14 cellular contexts compared by ENCODE assay signal in genomic region chr1:160647329-160647720, GRCh38. TPM values are rescaled to one million over a fixed set of nuclear protein-coding genes. Genes with fewer than 3 reads are reported as not detected.
A peak's percentile ranks its signal among the peaks of the same experiment; 100 is the strongest.
DNase-seq lines count a peak whose midpoint lies in the region; ATAC-seq lines count a peak whose summit lies in the region.
"Had no signal": no experiment of that assay in that cellular context is flagged by ENCODE, and none has a peak within 500 bp of the region (broad histone marks: within the 10 kb centered on the region; RNA-seq: fewer than 3 reads in every experiment).

No MANE protein-coding gene starts in this region.

- ATAC-seq in activated CD4-positive, CD25-positive, alpha-beta regulatory T cell treated with anti-CD3 and anti-CD28 coated beads, Interleukin-2, amount 50 U/mL, for 24 hours, result peak; percentile 37 to 38
- ATAC-seq in HG02623 (IDR thresholded peaks at IDR 0.05; ENCODE audit: unreplicated experiment), result peak; percentile 5
- peak; percentile 33 to 46 for ATAC-seq in activated naive CD4-positive, alpha-beta T cell treated with anti-CD3 and anti-CD28 coated beads, Interleukin-2, amount 50 U/mL, for 72 hours
- peak; percentile 15 for ATAC-seq in stimulated activated naive CD8-positive, alpha-beta T cell treated with anti-CD3 and anti-CD28 coated beads, Interleukin-15, Interleukin-2, amounts not matched to agents 100 U/mL and 50 U/mL, for 24 hours
- no peak for ATAC-seq in GM19324 (IDR thresholded peaks at IDR 0.05; ENCODE audit: low FRiP score, unreplicated experiment)
- ATAC-seq: left cardiac atrium, Right ventricle myocardium inferior had no signal

- peaks cover 62 to 72% of the 10 kb centered on the region in 2 donors for H3K36me3 Mint-ChIP-seq in activated naive CD4-positive, alpha-beta T cell treated with anti-CD3 and anti-CD28 coated beads, Interleukin-2, amount 50 U/mL, for 72 hours

- no peaks in the 10 kb centered on the region for H3K9me3 Mint-ChIP-seq in activated naive CD4-positive, alpha-beta T cell treated with anti-CD3 and anti-CD28 coated beads, Interleukin-2, amount 50 U/mL, for 72 hours

- H3K27ac Mint-ChIP-seq in activated naive CD4-positive, alpha-beta T cell treated with anti-CD3 and anti-CD28 coated beads, Interleukin-2, amount 50 U/mL, for 72 hours, result peak overlapping the region; percentile 95 to 97

- DNase-seq in activated CD4-positive, CD25-positive, alpha-beta regulatory T cell treated with anti-CD3 and anti-CD28 coated beads, Interleukin-2, amount 50 U/mL, for 72 hours, result no peak
- no peak for DNase-seq in activated naive CD4-positive, alpha-beta T cell treated with anti-CD3 and anti-CD28 coated beads, Interleukin-2, amount 50 U/mL, for 72 hours (ENCODE audit: low spot score in 2 of 2)
- DNase-seq in stimulated activated naive CD8-positive, alpha-beta T cell treated with anti-CD3 and anti-CD28 coated beads, Interleukin-15, Interleukin-2, amounts not matched to agents 100 U/mL and 50 U/mL, for 24 hours, result no peak
- no peak for DNase-seq in ureter (ENCODE audit: low spot score)
- DNase-seq in OCI-M1 (lab: John Stamatoyannopoulos, UW), result no peak
- DNase-seq: caudate nucleus, foreskin fibroblast, left cardiac atrium, NCI-H2081, right cardiac atrium had no signal

RNA-seq across cellular contexts. Expression of gene SLAMF1, which starts 0.5 kb away (rescaled TPM):
- total RNA-seq in activated naive CD4-positive, alpha-beta T cell treated with anti-CD3 and anti-CD28 coated beads, Interleukin-2, amount 50 U/mL, for 72 hours, result 10 to 100 TPM; 84.3 to 96.3 TPM
- total RNA-seq in ureter, result 0.83 TPM

Comparison
In these comparisons a context has a peak if more than half of its experiments do, and no peak if none do; other contexts are left out.
1. RNA of gene SLAMF1, which starts 0.5 kb away (total RNA-seq): 84.3 to 96.3 TPM in activated naive CD4-positive, alpha-beta T cell treated with anti-CD3 and anti-CD28 coated beads, Interleukin-2, amount 50 U/mL, for 72 hours; 0.83 TPM in ureter (single experiment); every median in the first group is over 10 times any median in the second.